14 cellular contexts compared by ENCODE assay signal in genomic region chr9:36772449-36773370, GRCh38.
A peak's percentile ranks its signal among the peaks of the same experiment; 100 is the strongest.
DNase-seq lines count a peak whose midpoint lies in the region; ATAC-seq, FAIRE-seq and TF ChIP-seq lines count a peak whose summit lies in the region.
"Had no signal": no experiment of that assay in that cellular context is flagged by ENCODE, and none has a peak within 500 bp of the region (broad histone marks: within the 10 kb centered on the region; RNA-seq: fewer than 3 reads in every experiment).

No MANE protein-coding gene starts in this region.

- no peak overlapping the region for H2AFZ ChIP-seq in mammary epithelial cell (ENCODE audit: low read depth, low read length)

- in situ Hi-C loops in mammary epithelial cell (cut with MboI; ENCODE audit: low sequenced_read_pairs in 2 of 2): no loop called here

- H3K27ac ChIP-seq in mammary epithelial cell (ENCODE audit: insufficient read depth, low read depth, low read length): no peak overlapping the region
- H3K27ac ChIP-seq: ovary, tibial artery had no signal

- dilution Hi-C loops in mammary epithelial cell (cut with HindIII; ENCODE audit: low sequenced_read_pairs): no loop called here

- ATAC-seq in activated CD8-positive, alpha-beta T cell treated with anti-CD3 and anti-CD28 coated beads for 36 hours: no peak

- DNase-seq in DMS79 treated with DMSO at 0.1 percent for 48 hours (lab: John Stamatoyannopoulos, UW): peak; percentile 41
- DNase-seq in DMS79 (lab: John Stamatoyannopoulos, UW): no peak
- peak; percentile 50 for DNase-seq in NCI-H2196 treated with DMSO at 0.1 percent for 48 hours (lab: John Stamatoyannopoulos, UW; ENCODE audit: unreplicated experiment)
- peak; percentile 40 for DNase-seq in mammary epithelial cell
- DNase-seq in nephron progenitor cell: peak; percentile 36
- DNase-seq in activated CD8-positive, alpha-beta T cell treated with anti-CD3 and anti-CD28 coated beads for 36 hours: no peak
- no peak for DNase-seq in GOT3 (lab: John Stamatoyannopoulos, UW)
- DNase-seq in GM12892 (ENCODE audit: insufficient read length): no peak
- DNase-seq: activated effector memory CD4-positive, alpha-beta T cell treated with anti-CD3 and anti-CD28 coated beads, Interleukin-2, amount 50 U/mL, for 16 hours; effector CD8-positive, alpha-beta T cell; islet precursor cell; ovary; tibial artery had no signal

- H3K36me3 ChIP-seq in mammary epithelial cell (ENCODE audit: insufficient read depth, low read length): no peaks in the 10 kb centered on the region
- H3K36me3 ChIP-seq: ovary, tibial artery had no signal

- H3K27ac Mint-ChIP-seq in nephron progenitor cell: no peak overlapping the region
- H3K27ac Mint-ChIP-seq in activated CD8-positive, alpha-beta T cell treated with anti-CD3 and anti-CD28 coated beads for 36 hours: no peak overlapping the region

- FAIRE-seq in GM12892 (lab: Jason Lieb, UNC): no peak
- FAIRE-seq: A204.1 had no signal

- H3K4me1 Mint-ChIP-seq in nephron progenitor cell: peaks cover 13% of the 10 kb centered on the region
- H3K4me1 Mint-ChIP-seq in activated CD8-positive, alpha-beta T cell treated with anti-CD3 and anti-CD28 coated beads for 36 hours (ENCODE audit: low read depth): no peaks in the 10 kb centered on the region

- TF ChIP-seq POLR2A in GM12892 (IDR thresholded peaks at IDR 0.05; ENCODE audit: low read depth, low read length): no peak

- POLR2A ChIA-PET in activated CD8-positive, alpha-beta T cell treated with anti-CD3 and anti-CD28 coated beads for 36 hours (lab: Charles Lee): no interaction called here

- no peaks in the 10 kb centered on the region for H3K79me2 ChIP-seq in mammary epithelial cell (ENCODE audit: insufficient read depth, low read length)

- no peak for TF ChIP-seq CTCF in mammary epithelial cell (conservative IDR thresholded peaks at IDR 0.05 in 1 of 2, IDR thresholded peaks at IDR 0.05 in 1 of 2; ENCODE audit: extremely low read depth in 1 of 2, insufficient read depth in 1 of 2, low read depth in 1 of 2, low read length in 2 of 2)
- no peak for TF ChIP-seq CTCF in nephron progenitor cell (IDR thresholded peaks at IDR 0.05)
- TF ChIP-seq CTCF in activated CD8-positive, alpha-beta T cell treated with anti-CD3 and anti-CD28 coated beads for 36 hours (IDR thresholded peaks at IDR 0.05): no peak

- no peaks in the 10 kb centered on the region for H3K36me3 Mint-ChIP-seq in nephron progenitor cell (ENCODE audit: low read depth)
- H3K36me3 Mint-ChIP-seq in activated CD8-positive, alpha-beta T cell treated with anti-CD3 and anti-CD28 coated beads for 36 hours (ENCODE audit: low read depth): no peaks in the 10 kb centered on the region

- no peaks in the 10 kb centered on the region for H4K20me1 ChIP-seq in mammary epithelial cell (ENCODE audit: insufficient read depth, low read length)

- no peaks in the 10 kb centered on the region for H3K4me1 ChIP-seq in mammary epithelial cell (ENCODE audit: insufficient read depth, low read length)
- H3K4me1 ChIP-seq: tibial artery had no signal

- CTCF ChIA-PET in mammary epithelial cell (lab: Charles Lee; ENCODE audit: low non-redundant PET): no interaction called here
- CTCF ChIA-PET in activated CD8-positive, alpha-beta T cell treated with anti-CD3 and anti-CD28 coated beads for 36 hours (lab: Charles Lee): interaction anchor here (0.9 to 1.1 kb wide), 2 partner anchors 15 to 155 kb away, joined by 3 read pairs; no protein-coding TSS in a partner anchor

- no peak overlapping the region for H3K4me2 ChIP-seq in mammary epithelial cell (ENCODE audit: insufficient read depth, low read depth, low read length)

- H3K9me3 Mint-ChIP-seq in nephron progenitor cell: no peaks in the 10 kb centered on the region
- H3K9me3 Mint-ChIP-seq in activated CD8-positive, alpha-beta T cell treated with anti-CD3 and anti-CD28 coated beads for 36 hours: no peaks in the 10 kb centered on the region

- no peaks in the 10 kb centered on the region for H3K9me3 ChIP-seq in mammary epithelial cell (replicated peaks; ENCODE audit: insufficient read depth, low read length)
- H3K9me3 ChIP-seq: ovary, tibial artery had no signal

- peaks cover 57% of the 10 kb centered on the region for H3K27me3 Mint-ChIP-seq in nephron progenitor cell (ENCODE audit: low read depth, poor library complexity)
- H3K27me3 Mint-ChIP-seq in activated CD8-positive, alpha-beta T cell treated with anti-CD3 and anti-CD28 coated beads for 36 hours: peaks cover 20% of the 10 kb centered on the region

- intact Hi-C loops in mammary epithelial cell (cut with micrococcal nuclease): loop anchor here (1.0 kb wide), 1 partner anchor 24 kb away; no protein-coding TSS in a partner anchor
- intact Hi-C loops in activated CD8-positive, alpha-beta T cell treated with anti-CD3 and anti-CD28 coated beads for 36 hours (cut with micrococcal nuclease): no loop called here

- H3K4me3 Mint-ChIP-seq in nephron progenitor cell: no peak overlapping the region
- no peak overlapping the region for H3K4me3 Mint-ChIP-seq in activated CD8-positive, alpha-beta T cell treated with anti-CD3 and anti-CD28 coated beads for 36 hours

- H3K9ac ChIP-seq in mammary epithelial cell (ENCODE audit: insufficient read depth, low read length): no peak overlapping the region

- WGBS in mammary epithelial cell (ENCODE audit: low coverage, missing lambda C conversion rate): 40% methylated on average over 17 of the region's 18 CpGs

- no peak overlapping the region for H3K4me3 ChIP-seq in mammary epithelial cell (replicated peaks in 1 of 3; ENCODE audit: insufficient read depth in 1 of 3, low read depth in 2 of 3, low read length in 3 of 3)
- H3K4me3 ChIP-seq: ovary, tibial artery had no signal

- peaks cover 4% of the 10 kb centered on the region for H3K27me3 ChIP-seq in mammary epithelial cell (ENCODE audit: insufficient read depth, low read length)
- H3K27me3 ChIP-seq: ovary had no signal

- no TSS peak for BruUV-seq in mammary epithelial cell (replicated peaks; lab: Mats Ljungman, UMichigan)

Comparison
In these comparisons a context has a peak if more than half of its experiments do, and no peak if none do; other contexts are left out.
1. DNase-seq: peak in DMS79 treated with DMSO at 0.1 percent for 48 hours (single experiment), NCI-H2196 treated with DMSO at 0.1 percent for 48 hours (single experiment), mammary epithelial cell (single experiment) and nephron progenitor cell (single experiment); none in DMS79 (single experiment), activated CD8-positive, alpha-beta T cell treated with anti-CD3 and anti-CD28 coated beads for 36 hours (single experiment), GOT3 (single experiment) and GM12892 (single experiment).